Comparison of ENCODE assay signal across 8 cellular contexts in the genomic region with DNA sequence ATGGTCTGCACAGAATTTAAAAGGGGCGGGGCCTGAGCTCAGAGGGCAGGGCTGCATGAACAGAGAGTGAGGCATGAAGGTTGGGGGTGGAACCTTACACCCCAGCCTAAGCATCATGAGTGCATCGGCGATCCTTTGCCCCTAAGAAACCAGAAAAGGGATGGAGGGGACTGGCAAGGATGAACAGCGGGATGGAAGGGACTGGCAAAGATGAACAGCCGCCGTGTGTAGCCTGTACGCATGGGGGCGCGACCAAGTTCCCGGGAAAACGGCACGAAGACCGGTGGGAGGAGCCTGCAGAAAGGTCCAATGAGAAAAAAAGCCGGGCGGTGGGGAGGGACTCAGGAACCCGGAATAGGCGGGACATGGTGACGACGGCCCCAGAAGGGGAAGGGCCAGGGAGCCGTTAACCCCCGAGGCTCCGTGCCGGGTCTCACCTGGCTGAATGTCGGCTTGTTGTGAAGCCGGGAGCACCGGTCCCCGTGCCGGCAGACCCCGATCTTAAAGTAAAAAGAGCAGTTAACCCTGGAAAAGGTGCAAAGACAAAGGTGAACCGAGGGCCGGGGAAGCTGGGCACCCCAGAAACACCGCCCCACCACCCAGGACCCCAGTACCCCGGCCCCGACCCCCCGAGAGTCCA. TPM values are rescaled to one million over a fixed set of nuclear protein-coding genes. Genes with fewer than 3 reads are reported as not detected.
DNase-seq lines count a peak whose midpoint lies in the region; ATAC-seq and TF ChIP-seq lines count a peak whose summit lies in the region.

No MANE protein-coding gene starts in this region.

- TF ChIP-seq CTCF in BE2C (IDR thresholded peaks at IDR 0.05; ENCODE audit: low read depth, low read length), result peak; percentile 54
- peak; percentile 40 for TF ChIP-seq CTCF in epithelial cell of esophagus (IDR thresholded peaks at IDR 0.05; ENCODE audit: insufficient read depth, low read depth, low read length, missing control alignments)
- TF ChIP-seq CTCF in mucosa of descending colon (IDR thresholded peaks at IDR 0.05), result peak; percentile 10

- intact Hi-C loops in mucosa of descending colon (cut with DNase I, micrococcal nuclease), result no loop called here

- no peak for TF ChIP-seq RAD21 in Ishikawa (IDR thresholded peaks at IDR 0.05; ENCODE audit: low read depth)

- H3K4me3 ChIP-seq in BE2C (ENCODE audit: low read depth, low read length), result peak overlapping the region; percentile 75
- H3K4me3 ChIP-seq in epithelial cell of esophagus (ENCODE audit: low read length), result peak overlapping the region; percentile 92
- H3K4me3 ChIP-seq in mucosa of descending colon, result peak overlapping the region; percentile 80

- peak; percentile 98 for DNase-seq in BE2C
- peak; percentile 99 for DNase-seq in OCI-M1 (lab: John Stamatoyannopoulos, UW)
- DNase-seq in activated T-cell treated with anti-CD3 and anti-CD28 coated beads for 4 hours, result peak; percentile 90
- DNase-seq in epithelial cell of esophagus (ENCODE audit: low read depth), result peak; percentile 97
- peak; percentile 94 to 98 (median 97) for DNase-seq in mucosa of descending colon
- DNase-seq in stimulated activated CD8-positive, alpha-beta memory T cell treated with anti-CD3 and anti-CD28 coated beads, Interleukin-4, amount 100 ng/mL, for 1 hour (ENCODE audit: low read depth in 2 of 2, low spot score in 1 of 2), result peak; percentile 85 to 87

- no peaks in the 10 kb centered on the region for H3K9me3 ChIP-seq in BE2C
- no peaks in the 10 kb centered on the region for H3K9me3 ChIP-seq in mucosa of descending colon

- ATAC-seq in GM19455 (IDR thresholded peaks at IDR 0.05; ENCODE audit: unreplicated experiment), result peak; percentile 38
- ATAC-seq in mucosa of descending colon, result peak; percentile 74

- H3K36me3 ChIP-seq in BE2C, result no peaks in the 10 kb centered on the region
- H3K36me3 ChIP-seq in mucosa of descending colon (ENCODE audit: low read depth), result no peaks in the 10 kb centered on the region

- H3K4me1 ChIP-seq in BE2C (peaks cover 6% of the 10 kb centered on the region; the same call in 1 of the 2 replicates), mucosa of descending colon (ENCODE audit: low read depth) (peaks cover 30% of the 10 kb centered on the region)

- H3K27me3 ChIP-seq in BE2C, result no peaks in the 10 kb centered on the region

- TF ChIP-seq EP300 in Ishikawa (IDR thresholded peaks at IDR 0.05; ENCODE audit: borderline replicate concordance), result no peak

TF ChIP-seq in Ishikawa, 13 proteins besides CTCF, POLR2A, EP300 and RAD21:
- TF ChIP-seq TAF1 (IDR thresholded peaks at IDR 0.05; ENCODE audit: low read depth), result no peak
- TF ChIP-seq, protein P1, sequence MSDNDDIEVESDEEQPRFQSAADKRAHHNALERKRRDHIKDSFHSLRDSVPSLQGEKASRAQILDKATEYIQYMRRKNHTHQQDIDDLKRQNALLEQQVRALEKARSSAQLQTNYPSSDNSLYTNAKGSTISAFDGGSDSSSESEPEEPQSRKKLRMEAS (IDR thresholded peaks at IDR 0.05), result peak; percentile 85

RNA-seq across cellular contexts. Expression of a gene that starts 0.4 kb away (rescaled TPM):
- polyA plus RNA-seq in BE2C (2012; ENCODE audit: insufficient read depth, insufficient read length, low read depth), result 72.6 TPM
- total RNA-seq in mucosa of descending colon, result 10 to 100 TPM; 19.7 to 32.4 (median 32.1) TPM

RNA-seq across cellular contexts. Expression of a gene that starts 0.6 kb away (rescaled TPM):
- 58.3 TPM for polyA plus RNA-seq in BE2C (2012; ENCODE audit: insufficient read depth, insufficient read length, low read depth)
- total RNA-seq in mucosa of descending colon, result 10 to 100 TPM; 56.7 to 92.1 (median 90.2) TPM

RNA-seq across cellular contexts. Expression of a gene that starts 2.6 kb away (rescaled TPM):
- 2.7 TPM for polyA plus RNA-seq in BE2C (2012; ENCODE audit: insufficient read depth, insufficient read length, low read depth)
- 10 to 100 TPM in 1 of 3 donors, 1 to 10 TPM in 2; 5.3 to 14.6 (median 8.2) TPM for total RNA-seq in mucosa of descending colon

RNA-seq across cellular contexts. Expression of a gene that starts 3.6 kb away (rescaled TPM):
- polyA plus RNA-seq in BE2C (2012; ENCODE audit: insufficient read depth, insufficient read length, low read depth), result 29.0 TPM
- 10 to 100 TPM in 1 of 3 donors, 1 to 10 TPM in 2; 7.6 to 14.3 (median 8.6) TPM for total RNA-seq in mucosa of descending colon

RNA-seq across cellular contexts. Expression of a gene that starts 12.0 kb away (rescaled TPM):
- 1.1 TPM for polyA plus RNA-seq in BE2C (2012; ENCODE audit: insufficient read depth, insufficient read length, low read depth)
- 100 to 1,000 TPM in 1 of 3 donors, 10 to 100 TPM in 1, 1 to 10 TPM in 1; 3.9 to 122 (median 22.9) TPM for total RNA-seq in mucosa of descending colon

Comparison
In these comparisons a context has a peak if more than half of its experiments do, and no peak if none do; other contexts are left out.
1. Peak in every context shown above with its lines: DNase-seq, ATAC-seq and H3K4me3 ChIP-seq.